In the genomic region with DNA sequence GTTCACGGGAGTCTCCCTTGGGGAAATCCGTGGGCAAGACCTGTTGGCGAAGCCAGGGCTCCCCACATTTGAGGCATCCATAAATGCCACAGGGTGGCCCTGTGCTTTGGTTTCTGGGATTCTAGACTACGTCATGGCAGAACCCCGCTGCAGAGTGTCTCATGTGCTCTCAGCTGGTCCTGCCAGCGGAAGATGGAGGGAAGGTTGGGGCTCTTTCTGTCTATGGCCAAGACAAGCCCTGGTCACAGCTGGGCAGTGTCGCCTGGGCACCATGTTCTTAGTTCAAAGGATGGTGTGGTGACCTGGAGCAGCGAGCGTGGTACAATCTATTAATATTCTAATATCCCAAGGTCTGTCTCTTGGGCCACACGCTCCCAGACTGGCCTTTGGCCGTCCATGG, we compare ENCODE assay signal across 27 cellular contexts.
"Had no signal": no experiment of that assay in that cellular context is flagged by ENCODE, and none has a peak within 500 bp of the region (broad histone marks: within the 10 kb centered on the region; RNA-seq: fewer than 3 reads in every experiment).

No MANE protein-coding gene starts in this region.

- H3K9me3 ChIP-seq: suprapubic skin, testis, thyroid gland, uterus, vagina had no signal

- H3K36me3 Mint-ChIP-seq: stimulated activated effector memory CD8-positive, alpha-beta T cell treated with anti-CD3 and anti-CD28 coated beads, Interleukin-12 subunit alpha, Interleukin-12 subunit beta, amount 100 ng/mL, for 72 hours; stimulated activated memory B cell treated with anti-CD40 and anti-IgM and Interleukin-4, amounts not matched to agents 10 μg/mL and 1 μg/mL and 100 μg/mL, for 72 hours; stimulated activated naive B cell treated with anti-CD40 and anti-IgM and Interleukin-4, amounts not matched to agents 10 μg/mL and 1 μg/mL and 100 μg/mL, for 72 hours; type B pancreatic cell had no signal

- H3K4me3 ChIP-seq: stomach, suprapubic skin, testis, thoracic aorta, thyroid gland, tibial artery, tibial nerve, transverse colon, upper lobe of left lung, uterus, vagina had no signal

- H3K27me3 ChIP-seq: testis, thyroid gland, tibial nerve, transverse colon, upper lobe of left lung, uterus, vagina had no signal

- H3K36me3 ChIP-seq: stomach, suprapubic skin, thoracic aorta, thyroid gland, tibial artery, tibial nerve, transverse colon, upper lobe of left lung, uterus, vagina had no signal

- H3K4me1 Mint-ChIP-seq: stimulated activated effector memory CD8-positive, alpha-beta T cell treated with anti-CD3 and anti-CD28 coated beads, Interleukin-12 subunit alpha, Interleukin-12 subunit beta, amount 100 ng/mL, for 72 hours; stimulated activated memory B cell treated with anti-CD40 and anti-IgM and Interleukin-4, amounts not matched to agents 10 μg/mL and 1 μg/mL and 100 μg/mL, for 72 hours; stimulated activated naive B cell treated with anti-CD40 and anti-IgM and Interleukin-4, amounts not matched to agents 10 μg/mL and 1 μg/mL and 100 μg/mL, for 72 hours; stimulated activated naive CD8-positive, alpha-beta T cell treated with anti-CD3 and anti-CD28 coated beads, Interleukin-15, amount 100 ng/mL, for 72 hours had no signal

- H3K9me3 Mint-ChIP-seq: stimulated activated effector memory CD8-positive, alpha-beta T cell treated with anti-CD3 and anti-CD28 coated beads, Interleukin-12 subunit alpha, Interleukin-12 subunit beta, amount 100 ng/mL, for 72 hours; stimulated activated naive CD8-positive, alpha-beta T cell treated with anti-CD3 and anti-CD28 coated beads, Interleukin-15, amount 100 ng/mL, for 72 hours; stimulated activated naive CD8-positive, alpha-beta T cell treated with anti-CD3 and anti-CD28 coated beads, Interleukin-15, Interleukin-2, amounts not matched to agents 100 ng/mL and 50 ng/mL, for 24 hours had no signal

- H3K27ac ChIP-seq: stomach, suprapubic skin, testis, thoracic aorta, thyroid gland, tibial artery, tibial nerve, transverse colon, upper lobe of left lung, uterus, vagina had no signal

- H3K27ac Mint-ChIP-seq: stimulated activated effector memory CD8-positive, alpha-beta T cell treated with anti-CD3 and anti-CD28 coated beads, Interleukin-12 subunit alpha, Interleukin-12 subunit beta, amount 100 ng/mL, for 72 hours; stimulated activated memory B cell treated with anti-CD40 and anti-IgM and Interleukin-4, amounts not matched to agents 10 μg/mL and 1 μg/mL and 100 μg/mL, for 72 hours; stimulated activated naive B cell treated with anti-CD40 and anti-IgM and Interleukin-4, amounts not matched to agents 10 μg/mL and 1 μg/mL and 100 μg/mL, for 72 hours; stimulated activated naive CD8-positive, alpha-beta T cell treated with anti-CD3 and anti-CD28 coated beads, Interleukin-15, Interleukin-2, amounts not matched to agents 100 ng/mL and 50 ng/mL, for 24 hours; type B pancreatic cell had no signal

- H3K4me3 Mint-ChIP-seq: stimulated activated effector memory CD8-positive, alpha-beta T cell treated with anti-CD3 and anti-CD28 coated beads, Interleukin-12 subunit alpha, Interleukin-12 subunit beta, amount 100 ng/mL, for 72 hours; stimulated activated memory B cell treated with anti-CD40 and anti-IgM and Interleukin-4, amounts not matched to agents 10 μg/mL and 1 μg/mL and 100 μg/mL, for 72 hours; stimulated activated naive B cell treated with anti-CD40 and anti-IgM and Interleukin-4, amounts not matched to agents 10 μg/mL and 1 μg/mL and 100 μg/mL, for 72 hours; stimulated activated naive CD8-positive, alpha-beta T cell treated with anti-CD3 and anti-CD28 coated beads, Interleukin-15, amount 100 ng/mL, for 72 hours; stimulated activated naive CD8-positive, alpha-beta T cell treated with anti-CD3 and anti-CD28 coated beads, Interleukin-15, Interleukin-2, amounts not matched to agents 100 ng/mL and 50 ng/mL, for 24 hours; type B pancreatic cell had no signal

- ATAC-seq: stimulated activated effector memory CD8-positive, alpha-beta T cell treated with anti-CD3 and anti-CD28 coated beads, Interleukin-12 subunit alpha, Interleukin-12 subunit beta, amount 100 ng/mL, for 72 hours; stimulated activated memory B cell treated with anti-CD40 and anti-IgM and Interleukin-4, amounts not matched to agents 10 μg/mL and 1 μg/mL and 100 μg/mL, for 72 hours; stimulated activated naive B cell treated with anti-CD40 and anti-IgM and Interleukin-4, amounts not matched to agents 10 μg/mL and 1 μg/mL and 100 μg/mL, for 72 hours; stimulated activated naive CD8-positive, alpha-beta T cell treated with anti-CD3 and anti-CD28 coated beads, Interleukin-15, amount 100 ng/mL, for 72 hours; stimulated activated naive CD8-positive, alpha-beta T cell treated with anti-CD3 and anti-CD28 coated beads, Interleukin-15, Interleukin-2, amounts not matched to agents 100 U/mL and 50 U/mL, for 24 hours had no signal

- H3K4me1 ChIP-seq: stomach, transverse colon, uterus, vagina had no signal

- DNase-seq: stimulated activated CD4-positive, alpha-beta T cell treated with anti-CD3 and anti-CD28 coated beads, Interleukin-2, amount 100 ng/mL, for 48 hours; stimulated activated CD4-positive, alpha-beta T cell treated with anti-CD3 and anti-CD28 coated beads, Interleukin-4, amount 100 ng/mL, for 1 hour; stimulated activated CD4-positive, alpha-beta T cell treated with anti-CD3 and anti-CD28 coated beads, Interleukin-4, amount 100 ng/mL, for 24 hours; stimulated activated CD4-positive, alpha-beta T cell treated with anti-CD3 and anti-CD28 coated beads, Interleukin-4, amount 100 ng/mL, for 4 hours; stimulated activated CD8-positive, alpha-beta memory T cell treated with anti-CD3 and anti-CD28 coated beads, Interleukin-4, amount 100 ng/mL, for 48 hours; stimulated activated naive B cell treated with anti-CD40 and anti-IgM and Interleukin-4, amounts not matched to agents 10 μg/mL and 1 μg/mL and 100 μg/mL, for 72 hours; stimulated activated naive CD4-positive, alpha-beta T cell; stimulated activated naive CD4-positive, alpha-beta T cell treated with Interleukin-2 at 50 U/mL for 16 hours; stimulated activated naive CD8-positive, alpha-beta T cell treated with anti-CD3 and anti-CD28 coated beads, Interleukin-15, amount 100 ng/mL, for 72 hours; stimulated activated naive CD8-positive, alpha-beta T cell treated with anti-CD3 and anti-CD28 coated beads, Interleukin-15, Interleukin-2, amounts not matched to agents 100 U/mL and 50 U/mL, for 24 hours; stomach; substantia nigra; testis; thyroid gland; tibial artery; transverse colon; trophoblast cell; upper lobe of left lung; uterus had no signal

- H3K27me3 Mint-ChIP-seq: type B pancreatic cell had no signal
